21 cellular contexts compared by ENCODE assay signal in the genomic region with DNA sequence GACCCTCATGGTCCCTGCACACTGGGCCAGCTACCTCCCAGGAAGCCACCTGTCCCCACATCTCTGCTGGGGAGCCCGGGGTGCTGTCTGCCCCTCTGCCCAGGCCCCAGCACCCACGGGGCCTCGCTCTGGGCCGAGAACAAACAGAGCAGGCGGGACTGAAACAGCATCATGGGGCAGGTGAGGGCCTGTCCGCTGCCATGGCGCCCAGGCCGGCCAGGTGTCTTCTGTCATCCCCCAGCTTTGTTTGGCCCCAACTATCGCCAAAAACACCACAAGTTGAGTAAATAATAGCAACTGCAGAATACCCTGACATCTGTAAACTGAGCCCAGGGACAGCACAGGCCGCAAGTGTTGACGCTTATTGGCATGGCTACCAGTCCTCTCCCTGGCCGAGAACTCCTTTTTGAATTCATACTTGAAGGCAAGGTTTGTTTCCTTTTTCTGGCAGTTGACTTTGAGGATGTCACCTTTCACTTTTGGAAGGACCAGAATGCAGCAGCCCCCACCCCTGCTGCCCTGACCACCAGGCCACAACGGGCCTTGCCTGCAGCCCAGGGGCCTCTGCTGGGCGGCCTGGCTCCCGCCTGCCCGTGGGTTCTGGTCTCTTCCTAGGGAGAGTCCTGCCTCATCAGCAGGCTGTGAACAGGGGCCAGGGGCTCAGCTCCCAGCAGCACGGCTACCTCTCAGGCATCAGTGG.
DNase-seq lines count a peak whose midpoint lies in the region; ATAC-seq lines count a peak whose summit lies in the region.
"Had no signal": no experiment of that assay in that cellular context is flagged by ENCODE, and none has a peak within 500 bp of the region (broad histone marks: within the 10 kb centered on the region; RNA-seq: fewer than 3 reads in every experiment).

No MANE protein-coding gene starts in this region.

- no peaks in the 10 kb centered on the region for H3K9me3 Mint-ChIP-seq in activated CD4-positive, alpha-beta T cell treated with anti-CD3 and anti-CD28 coated beads, Interleukin-2, amount 10 ng/mL, durations not matched to agents 7 days and 5 days
- H3K9me3 Mint-ChIP-seq: activated naive CD4-positive, alpha-beta T cell treated with anti-CD3 and anti-CD28 coated beads for 36 hours; CD8-positive, alpha-beta T cell; mesothelial cell of epicardium; T-helper 1 cell treated with Interleukin-12 subunit alpha and Interleukin-12 subunit beta and Interleukin-4 antibody, amounts not matched to agents 30 μg/mL and 1 μg/mL, for 36 hours had no signal

- POLR2A ChIA-PET in activated CD4-positive, alpha-beta T cell treated with anti-CD3 and anti-CD28 coated beads, Interleukin-2, amount 10 ng/mL, durations not matched to agents 7 days and 5 days (lab: Charles Lee) = no interaction called here

- no peaks in the 10 kb centered on the region for H3K4me1 Mint-ChIP-seq in activated CD4-positive, alpha-beta T cell treated with anti-CD3 and anti-CD28 coated beads, Interleukin-2, amount 10 ng/mL, durations not matched to agents 7 days and 5 days

- H3K27ac ChIP-seq in epithelial cell of prostate = peak overlapping the region; percentile 3
- H3K27ac ChIP-seq: psoas muscle, SJCRH30, WERI-Rb-1 had no signal

- ATAC-seq in GM19328 (IDR thresholded peaks at IDR 0.05; ENCODE audit: unreplicated experiment) = no peak
- ATAC-seq: CD8-positive, alpha-beta T cell had no signal

- no peaks in the 10 kb centered on the region for H3K27me3 Mint-ChIP-seq in activated CD4-positive, alpha-beta T cell treated with anti-CD3 and anti-CD28 coated beads, Interleukin-2, amount 10 ng/mL, durations not matched to agents 7 days and 5 days

- no peak for DNase-seq in activated CD4-positive, alpha-beta T cell treated with anti-CD3 and anti-CD28 coated beads, Interleukin-2, amount 10 ng/mL, durations not matched to agents 7 days and 5 days
- DNase-seq in activated CD4-positive, alpha-beta T cell treated with anti-CD3 and anti-CD28 coated beads, Interleukin-2, amount 50 U/mL, for 48 hours = no peak
- DNase-seq in NCI-H510A (lab: John Stamatoyannopoulos, UW) = peak; percentile 79
- DNase-seq in epithelial cell of prostate (ENCODE audit: low read depth, low spot score) = no peak
- no peak for DNase-seq in RKO (ENCODE audit: low spot score)
- DNase-seq in middle frontal gyrus (ENCODE audit: extremely low spot score, low spot score) = no peak
- DNase-seq: activated CD4-positive, alpha-beta T cell treated with anti-CD3 and anti-CD28 coated beads, Interleukin-2, amount 50 U/mL, for 4 hours; activated naive CD4-positive, alpha-beta T cell treated with anti-CD3 and anti-CD28 coated beads for 36 hours; aorta; CD8-positive, alpha-beta T cell; effector CD4-positive, alpha-beta T cell; GOT3; KBM-7; NCI-H524 treated with DMSO at 0.1 percent for 48 hours; psoas muscle; SJCRH30; stimulated activated CD4-positive, alpha-beta T cell treated with anti-CD3 and anti-CD28 coated beads, Interleukin-4, amount 100 ng/mL, for 4 hours; WERI-Rb-1 had no signal

- no peak overlapping the region for H3K4me3 Mint-ChIP-seq in activated CD4-positive, alpha-beta T cell treated with anti-CD3 and anti-CD28 coated beads, Interleukin-2, amount 10 ng/mL, durations not matched to agents 7 days and 5 days
- H3K4me3 Mint-ChIP-seq: activated naive CD4-positive, alpha-beta T cell treated with anti-CD3 and anti-CD28 coated beads for 36 hours; CD8-positive, alpha-beta T cell; mesothelial cell of epicardium; T-helper 1 cell treated with Interleukin-12 subunit alpha and Interleukin-12 subunit beta and Interleukin-4 antibody, amounts not matched to agents 30 μg/mL and 1 μg/mL, for 36 hours had no signal

- peak overlapping the region; percentile 66 for H3K27ac Mint-ChIP-seq in activated CD4-positive, alpha-beta T cell treated with anti-CD3 and anti-CD28 coated beads, Interleukin-2, amount 10 ng/mL, durations not matched to agents 7 days and 5 days
- H3K27ac Mint-ChIP-seq: activated naive CD4-positive, alpha-beta T cell treated with anti-CD3 and anti-CD28 coated beads for 36 hours; CD8-positive, alpha-beta T cell; mesothelial cell of epicardium; T-helper 1 cell treated with Interleukin-12 subunit alpha and Interleukin-12 subunit beta and Interleukin-4 antibody, amounts not matched to agents 30 μg/mL and 1 μg/mL, for 36 hours had no signal

- CTCF ChIA-PET in activated CD4-positive, alpha-beta T cell treated with anti-CD3 and anti-CD28 coated beads, Interleukin-2, amount 10 ng/mL, durations not matched to agents 7 days and 5 days (lab: Charles Lee) = no interaction called here

- no peaks in the 10 kb centered on the region for H3K36me3 Mint-ChIP-seq in activated CD4-positive, alpha-beta T cell treated with anti-CD3 and anti-CD28 coated beads, Interleukin-2, amount 10 ng/mL, durations not matched to agents 7 days and 5 days (ENCODE audit: low read depth)
- H3K36me3 Mint-ChIP-seq: mesothelial cell of epicardium had no signal
